ENCODE assay signal across 11 cellular contexts in the genomic region with DNA sequence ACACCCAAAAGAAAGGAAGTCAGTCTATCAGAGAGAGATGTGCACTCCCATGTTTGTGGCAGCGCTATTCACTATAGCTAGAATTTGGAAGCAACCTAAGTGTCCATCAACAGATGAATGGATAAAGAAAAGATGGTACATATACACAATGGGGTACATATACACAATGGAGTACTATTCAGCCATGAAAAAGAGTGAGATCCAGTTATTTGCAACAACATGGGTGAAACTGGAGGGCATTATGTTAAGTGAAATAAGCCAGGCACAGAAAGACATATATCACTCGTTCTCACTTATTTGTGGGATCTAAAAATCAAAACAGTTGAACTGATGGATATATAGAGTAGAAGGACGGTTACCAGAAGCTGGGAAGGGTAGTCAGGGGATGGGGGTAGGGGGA.
"Had no signal": no experiment of that assay in that cellular context is flagged by ENCODE, and none has a peak within 500 bp of the region (broad histone marks: within the 10 kb centered on the region; RNA-seq: fewer than 3 reads in every experiment).

No MANE protein-coding gene starts in this region.

- ATAC-seq: GM23338, HCT116 had no signal

- H3K4me3 ChIP-seq: GM23248, GM23338, HAP-1 had no signal

- FAIRE-seq: H1, H54 had no signal

- H2AFZ ChIP-seq: GM23248, GM23338 had no signal

- H3K4me2 ChIP-seq: GM23338 had no signal

- H3K36me3 ChIP-seq: HAP-1 had no signal

- DNase-seq: GM23248, GOT3, H7, H9, HCEC 1CT, HFFc6 had no signal

- H3K27ac ChIP-seq: GM23248 had no signal

- H3K9ac ChIP-seq: GM23248 had no signal

- H3K9me3 ChIP-seq: HAP-1 had no signal
